In genomic region chrX:110561036-110561435, GRCh38 we compare ENCODE assay signal across 29 cellular contexts.
DNase-seq lines count a peak whose midpoint lies in the region; ATAC-seq, FAIRE-seq and TF ChIP-seq lines count a peak whose summit lies in the region.
"Had no signal": no experiment of that assay in that cellular context is flagged by ENCODE, and none has a peak within 500 bp of the region (broad histone marks: within the 10 kb centered on the region; RNA-seq: fewer than 3 reads in every experiment).

No MANE protein-coding gene starts in this region.

- no peaks in the 10 kb centered on the region for H3K4me1 ChIP-seq in aorta (ENCODE audit: control insufficient read depth in 1 of 2, insufficient read depth in 2 of 2, low read length in 2 of 2)
- H3K4me1 ChIP-seq: esophagus squamous epithelium had no signal

- H3K27me3 ChIP-seq in aorta (ENCODE audit: control insufficient read depth in 1 of 2, insufficient read depth in 2 of 2, low read length in 1 of 2) = no peaks in the 10 kb centered on the region
- H3K27me3 ChIP-seq: esophagus squamous epithelium had no signal

- peak; percentile 83 for FAIRE-seq in H54 (lab: Jason Lieb, UNC)
- FAIRE-seq: urothelium cell line had no signal

- no peak for ATAC-seq in aorta (ENCODE audit: low FRiP score)
- ATAC-seq in HG03196 (IDR thresholded peaks at IDR 0.05; ENCODE audit: unreplicated experiment) = no peak
- ATAC-seq: activated CD8-positive, alpha-beta memory T cell treated with anti-CD3 and anti-CD28 coated beads, Interleukin-2, amount 10 ng/mL, durations not matched to agents 7 days and 5 days; left lobe of liver; naive thymus-derived CD4-positive, alpha-beta T cell; SK-N-SH treated with all-trans-retinoic acid at 6 μM for 48 hours; stimulated activated effector memory CD8-positive, alpha-beta T cell treated with anti-CD3 and anti-CD28 coated beads, Interleukin-12 subunit alpha, Interleukin-12 subunit beta, amount 100 ng/mL, for 72 hours had no signal

- H3K27ac ChIP-seq in aorta (ENCODE audit: low read depth in 1 of 2, low read length in 2 of 2) = no peak overlapping the region
- H3K27ac ChIP-seq: esophagus squamous epithelium, KMS-11, WERI-Rb-1 had no signal

- H3K9me3 ChIP-seq in aorta (ENCODE audit: control insufficient read depth, low read length) = peaks cover 4% of the 10 kb centered on the region

- no peak overlapping the region for H3K4me3 ChIP-seq in aorta (ENCODE audit: low read length in 2 of 2)
- H3K4me3 ChIP-seq: esophagus squamous epithelium, smooth muscle cell had no signal

- DNase-seq in AG08395 (ENCODE audit: low spot score) = peak; percentile 35
- DNase-seq in H54 (ENCODE audit: insufficient read length, low spot score) = no peak
- DNase-seq in SK-MEL-5 (ENCODE audit: low read depth, low spot score) = peak; percentile 1
- peak; percentile 39 for DNase-seq in fibroblast of the conjunctiva (ENCODE audit: low read depth)
- DNase-seq in aorta = no peak
- no peak for DNase-seq in OCI-M2 (lab: John Stamatoyannopoulos, UW; ENCODE audit: unreplicated experiment)
- no peak for DNase-seq in anterior cingulate cortex (lab: John Stamatoyannopoulos, UW)
- DNase-seq: activated CD4-positive, alpha-beta T cell treated with anti-CD3 and anti-CD28 coated beads, Interleukin-2, amount 10 ng/mL, durations not matched to agents 7 days and 5 days; activated CD8-positive, alpha-beta memory T cell treated with anti-CD3 and anti-CD28 coated beads, Interleukin-2, amount 10 ng/mL, durations not matched to agents 7 days and 5 days; Calu3; caudate nucleus; DND-41; esophagus squamous epithelium; naive thymus-derived CD4-positive, alpha-beta T cell; NCI-H1048; NCI-H187; NCI-H2171 treated with DMSO at 0.1 percent for 48 hours; NCI-H524; occipital lobe; RPMI8226; T-helper 2 cell; WERI-Rb-1 had no signal

- H3K36me3 ChIP-seq in aorta (ENCODE audit: control insufficient read depth in 1 of 2, insufficient read depth in 2 of 2, low read length in 1 of 2) = no peaks in the 10 kb centered on the region
- H3K36me3 ChIP-seq: esophagus squamous epithelium, WERI-Rb-1 had no signal

- 52 to 59% methylated on average over 2 of the region's 2 CpGs for WGBS in aorta, 2 donors

- in situ Hi-C loops in SK-MEL-5 (cut with HindIII; ENCODE audit: low pct_unique_long_range_greater_than_20kb, low sequenced_read_pairs) = no loop called here

- intact Hi-C loops in aorta (cut with DNase I) = no loop called here

- no peak for TF ChIP-seq POLR2A in H54 (IDR thresholded peaks at IDR 0.05; ENCODE audit: low read depth, low read length)

Comparison
In these comparisons a context has a peak if more than half of its experiments do, and no peak if none do; other contexts are left out.
1. DNase-seq: peak in AG08395 (single experiment), SK-MEL-5 (single experiment) and fibroblast of the conjunctiva (single experiment); none in H54 (single experiment), aorta (0 of 2), OCI-M2 (single experiment) and anterior cingulate cortex (0 of 58).